ENCODE assay signal across 8 cellular contexts in genomic region chr12:75511116-75512048, GRCh38. TPM values are rescaled to one million over a fixed set of nuclear protein-coding genes. Genes with fewer than 3 reads are reported as not detected.
DNase-seq lines count a peak whose midpoint lies in the region; ATAC-seq, FAIRE-seq and TF ChIP-seq lines count a peak whose summit lies in the region.

KRR1 (minus strand) TSS chr12:75511609; CDS start chr12:75511597, 12 bp downstream.

- CTCF ChIA-PET in activated CD8-positive, alpha-beta memory T cell treated with anti-CD3 and anti-CD28 coated beads, Interleukin-2, amount 10 ng/mL, durations not matched to agents 7 days and 5 days (lab: Charles Lee), result interaction anchor here (0.9 to 2.7 kb wide), 10 partner anchors 23 to 526 kb away, joined by 3 to 21 read pairs (median 4); partner anchors contain the start of genes GLIPR1, GLIPR1L1 and PHLDA1
- CTCF ChIA-PET in H1 (lab: Charles Lee; ENCODE audit: partially characterized antibody), result interaction anchor here (0.8 to 1.5 kb wide), 3 partner anchors 16 to 27 kb away, joined by 3 to 5 read pairs (median 4); no protein-coding TSS in a partner anchor

- no peak within 1 kb of the TSS for H3K4ac ChIP-seq in H1 (replicated peaks; ENCODE audit: insufficient read length, low read depth, low read length)

- peak; percentile 97 for ATAC-seq in GM21381 (IDR thresholded peaks at IDR 0.05; ENCODE audit: unreplicated experiment)
- peak; percentile 97 for ATAC-seq in activated CD8-positive, alpha-beta memory T cell treated with anti-CD3 and anti-CD28 coated beads, Interleukin-2, amount 10 ng/mL, durations not matched to agents 7 days and 5 days
- peak; percentile 94 for ATAC-seq in memory B cell (ENCODE audit: low read depth)

- peak within 1 kb of the TSS; percentile 84 for H3K27ac ChIP-seq in H1 (ENCODE audit: low read depth, low read length)

- peaks cover 22% of the 10 kb centered on the region for H3K36me3 ChIP-seq in NT2/D1 (ENCODE audit: insufficient read depth, insufficient read length, low read length)
- peaks cover 0 to 8% (median 2%) of the 10 kb centered on the region in 4 experiments; a peak in 3 of 8 replicates for H3K36me3 ChIP-seq in H1 (ENCODE audit: control insufficient read depth in 2 of 4, insufficient read depth in 4 of 4, low read length in 3 of 4)

- no peak for TF ChIP-seq CTCF in H1 (IDR thresholded peaks at IDR 0.05; ENCODE audit: control extremely low read depth in 1 of 3, insufficient read depth in 1 of 3, low read depth in 1 of 3, low read length in 3 of 3)

- no peak within 1 kb of the TSS for H3K14ac ChIP-seq in H1 (ENCODE audit: insufficient read length)

- no peaks in the 10 kb centered on the region; the same call in 1 of the 2 replicates for H3K23me2 ChIP-seq in H1 (ENCODE audit: low read depth, low read length)

- no peak within 1 kb of the TSS for H2BK20ac ChIP-seq in H1 (ENCODE audit: low read length)

- H4K20me1 ChIP-seq in H1 (replicated peaks in 1 of 2; ENCODE audit: control insufficient read depth in 1 of 2, insufficient read depth in 2 of 2, low read length in 2 of 2), result peaks cover 2 to 4% of the 10 kb centered on the region in 2 experiments

- H3K9ac ChIP-seq in NT2/D1 (ENCODE audit: insufficient read length, low read depth), result peak within 1 kb of the TSS; percentile 96
- peak within 1 kb of the TSS; percentile 89 to 96 (median 95) for H3K9ac ChIP-seq in H1 (replicated peaks in 1 of 4; ENCODE audit: extremely low read depth in 1 of 4, low read depth in 3 of 4, low read length in 3 of 4)

- DNase-seq in COLO829 (ENCODE audit: low spot score), result peak; percentile 97
- peak in 75 of 76 experiments; percentile 27 to 96 (median 85) for DNase-seq in HUDEP-2 (lab: John Stamatoyannopoulos, UW; ENCODE audit: unreplicated experiment in 76 of 76)
- peak; percentile 98 for DNase-seq in NT2/D1 (ENCODE audit: low read depth, low spot score)
- DNase-seq in activated CD8-positive, alpha-beta memory T cell treated with anti-CD3 and anti-CD28 coated beads, Interleukin-2, amount 10 ng/mL, durations not matched to agents 7 days and 5 days, result peak; percentile 96
- peak; percentile 79 to 94 for DNase-seq in H1 (ENCODE audit: low read depth in 1 of 2, low spot score in 2 of 2)
- DNase-seq in memory B cell (ENCODE audit: low spot score in 2 of 2), result peak; percentile 73 to 77
- peak; percentile 73 for DNase-seq in stimulated activated CD8-positive, alpha-beta memory T cell treated with anti-CD3 and anti-CD28 coated beads, Interleukin-12 subunit alpha, Interleukin-12 subunit beta, amount 100 ng/mL, for 24 hours (ENCODE audit: extremely low read depth)

- peak within 1 kb of the TSS; percentile 99 for H3K27ac Mint-ChIP-seq in activated CD8-positive, alpha-beta memory T cell treated with anti-CD3 and anti-CD28 coated beads, Interleukin-2, amount 10 ng/mL, durations not matched to agents 7 days and 5 days
- peak within 1 kb of the TSS; percentile 98 for H3K27ac Mint-ChIP-seq in memory B cell

- peaks cover 34% of the 10 kb centered on the region for H3K4me1 Mint-ChIP-seq in activated CD8-positive, alpha-beta memory T cell treated with anti-CD3 and anti-CD28 coated beads, Interleukin-2, amount 10 ng/mL, durations not matched to agents 7 days and 5 days
- peaks cover 22% of the 10 kb centered on the region for H3K4me1 Mint-ChIP-seq in memory B cell

- 5% methylated on average over 47 of the region's 47 CpGs; no CpG with 5 or more reads in 1 of the 2 experiments for WGBS in H1 (ENCODE audit: extremely low coverage in 1 of 2, insufficient coverage in 1 of 2, insufficient read length in 1 of 2, insufficient replicate concordance in 2 of 2, low coverage in 1 of 2, low lambda C conversion rate in 2 of 2, missing lambda C conversion rate in 1 of 2), 2 experiments

- H3K4me3 ChIP-seq in NT2/D1 (ENCODE audit: insufficient read length, low read depth), result peak within 1 kb of the TSS; percentile 95
- H3K4me3 ChIP-seq in H1 (ENCODE audit: extremely low read depth in 1 of 4, insufficient read depth in 2 of 4, low read depth in 3 of 4, low read length in 4 of 4), result peak within 1 kb of the TSS; percentile 93 to 98 (median 96)

- no peaks in the 10 kb centered on the region for H3K27me3 ChIP-seq in NT2/D1 (ENCODE audit: insufficient read depth, insufficient read length)
- H3K27me3 ChIP-seq in H1 (replicated peaks in 1 of 4; ENCODE audit: control insufficient read depth in 3 of 4, extremely low read depth in 1 of 4, insufficient read depth in 3 of 4, low read length in 3 of 4), result no peaks in the 10 kb centered on the region

- no peak within 1 kb of the TSS for H3K23ac ChIP-seq in H1 (ENCODE audit: insufficient read length)

- no peaks in the 10 kb centered on the region for H3K79me1 ChIP-seq in H1 (ENCODE audit: low read depth, low read length)

- H3K4me1 ChIP-seq in NT2/D1 (ENCODE audit: insufficient read depth, insufficient read length) (no peaks in the 10 kb centered on the region), H1 (replicated peaks in 1 of 4; ENCODE audit: control insufficient read depth in 3 of 4, insufficient read depth in 4 of 4, low read length in 3 of 4) (no peaks in the 10 kb centered on the region; a peak in 2 of 7 replicates)

- no peak within 1 kb of the TSS for H2BK120ac ChIP-seq in H1 (replicated peaks; ENCODE audit: low read depth, low read length)

- peak in 1 of 2 experiments; percentile 92; a peak in 2 of 3 replicates for TF ChIP-seq POLR2A in H1 (IDR thresholded peaks at IDR 0.05; ENCODE audit: control extremely low read depth in 1 of 2, low read depth in 2 of 2, low read length in 2 of 2)

- no peaks in the 10 kb centered on the region for H3K9me3 Mint-ChIP-seq in activated CD8-positive, alpha-beta memory T cell treated with anti-CD3 and anti-CD28 coated beads, Interleukin-2, amount 10 ng/mL, durations not matched to agents 7 days and 5 days (ENCODE audit: low read depth)
- H3K9me3 Mint-ChIP-seq in memory B cell, result no peaks in the 10 kb centered on the region

- H3K27me3 Mint-ChIP-seq in activated CD8-positive, alpha-beta memory T cell treated with anti-CD3 and anti-CD28 coated beads, Interleukin-2, amount 10 ng/mL, durations not matched to agents 7 days and 5 days, result no peaks in the 10 kb centered on the region
- no peaks in the 10 kb centered on the region for H3K27me3 Mint-ChIP-seq in memory B cell

- H3K4me3 Mint-ChIP-seq in activated CD8-positive, alpha-beta memory T cell treated with anti-CD3 and anti-CD28 coated beads, Interleukin-2, amount 10 ng/mL, durations not matched to agents 7 days and 5 days, result peak within 1 kb of the TSS; percentile 97
- peak within 1 kb of the TSS; percentile 99 for H3K4me3 Mint-ChIP-seq in memory B cell

- H2BK12ac ChIP-seq in H1 (ENCODE audit: low read depth, low read length), result peak within 1 kb of the TSS; percentile 30; the same call in 1 of the 2 replicates

- peak; percentile 98 for FAIRE-seq in H1 (lab: Jason Lieb, UNC)

- peak within 1 kb of the TSS; percentile 92 for H4K8ac ChIP-seq in H1 (ENCODE audit: extremely low read depth, insufficient read depth, low read length)

- H3K9me3 ChIP-seq in NT2/D1 (ENCODE audit: insufficient read depth, low read length) (no peaks in the 10 kb centered on the region), H1 (ENCODE audit: insufficient read depth in 2 of 2, low read depth in 1 of 2, low read length in 1 of 2) (no peaks in the 10 kb centered on the region)

- peak within 1 kb of the TSS; percentile 76 to 94 for H3K4me2 ChIP-seq in H1 (ENCODE audit: insufficient read depth in 1 of 2, low read depth in 2 of 2, low read length in 2 of 2)

- no peak within 1 kb of the TSS for H2AK5ac ChIP-seq in H1 (ENCODE audit: low read depth, low read length)

- POLR2A ChIA-PET in H1 (lab: Charles Lee; ENCODE audit: partially characterized antibody), result interaction anchor here (0.8 to 2.2 kb wide), 12 partner anchors 9 to 570 kb away, joined by 3 to 10 read pairs (median 4); partner anchors contain the start of genes CAPS2 and PHLDA1

- H2AFZ ChIP-seq in H1 (ENCODE audit: low read length), result peak within 1 kb of the TSS; percentile 77

- H2BK5ac ChIP-seq in H1 (ENCODE audit: low read depth, low read length), result no peak within 1 kb of the TSS

- H4K5ac ChIP-seq in H1 (ENCODE audit: insufficient read length, low read depth, low read length), result peak within 1 kb of the TSS; percentile 74

- H2BK15ac ChIP-seq in H1 (ENCODE audit: low read length), result no peak within 1 kb of the TSS

- no peak for TF ChIP-seq EP300 in H1 (IDR thresholded peaks at IDR 0.05; ENCODE audit: borderline replicate concordance in 1 of 2, low read depth in 2 of 2, low read length in 2 of 2)

- TF ChIP-seq RAD21 in H1 (IDR thresholded peaks at IDR 0.05 in 1 of 2, conservative IDR thresholded peaks at IDR 0.05 in 1 of 2; ENCODE audit: low read depth in 2 of 2, low read length in 2 of 2), result peak in 1 of 2 experiments; percentile 14; a peak in 1 of 4 replicates

- no peak within 1 kb of the TSS for H4K91ac ChIP-seq in H1 (replicated peaks; ENCODE audit: insufficient read length, low read length)

- peak within 1 kb of the TSS; percentile 22; the same call in 1 of the 2 replicates for H3K18ac ChIP-seq in H1 (ENCODE audit: extremely low read depth, low read length)

- H3K36me3 Mint-ChIP-seq in activated CD8-positive, alpha-beta memory T cell treated with anti-CD3 and anti-CD28 coated beads, Interleukin-2, amount 10 ng/mL, durations not matched to agents 7 days and 5 days, result peaks cover 20% of the 10 kb centered on the region
- H3K36me3 Mint-ChIP-seq in memory B cell, result no peaks in the 10 kb centered on the region

- peaks cover 18 to 50% of the 10 kb centered on the region in 2 experiments; a peak in 3 of 4 replicates for H3K79me2 ChIP-seq in H1 (ENCODE audit: control insufficient read depth in 1 of 2, insufficient read depth in 2 of 2, low read length in 2 of 2)

- peak within 1 kb of the TSS; percentile 25 for H3K56ac ChIP-seq in H1 (replicated peaks; ENCODE audit: insufficient read length, low read depth, low read length)

TF ChIP-seq in H1, 55 proteins besides CTCF, POLR2A, EP300 and RAD21 (continues in another document):
- TF ChIP-seq CHD2 (IDR thresholded peaks at IDR 0.05; ENCODE audit: low read length) (peak; percentile 81), KDM5A (IDR thresholded peaks at IDR 0.05; ENCODE audit: low read length) (peak; percentile 93), KDM1A (IDR thresholded peaks at IDR 0.05; ENCODE audit: borderline replicate concordance, low read length) (no peak), SIRT6 (IDR thresholded peaks at IDR 0.05; ENCODE audit: low read length) (no peak), YY1 (IDR thresholded peaks at IDR 0.05; ENCODE audit: low read depth, low read length) (peak; percentile 96)

RNA-seq across cellular contexts. Expression of gene KRR1, which starts in this region (rescaled TPM):
- total RNA-seq in activated CD8-positive, alpha-beta memory T cell treated with anti-CD3 and anti-CD28 coated beads, Interleukin-2, amount 10 ng/mL, durations not matched to agents 7 days and 5 days, result 10 to 100 TPM; 68.5 to 97.7 TPM
- 73.8 and 80.1 TPM in 2 replicates for total RNA-seq in H1 (2021; fragmentation: NEBNext Ultra II Directional; extraction: Animal tissue kit (Norgen Biotek cat#: 25700))
- 2.4 and 6.1 TPM in 2 replicates for polyA plus RNA-seq in H1 (2011; rRNA removed)
- 14.8 TPM for polyA plus RNA-seq in H1 (2011; cell fraction: cytosol; rRNA removed)
- polyA plus RNA-seq in H1 (2011; cell fraction: nucleus; rRNA removed), result 5.5 TPM
- 27.4 to 58.4 TPM (median 34.9 TPM) in 4 replicates for polyA plus RNA-seq in H1 (2012, experiment 1 of 2)
- 2.4 TPM for polyA plus RNA-seq in H1 (2012, experiment 2 of 2)
- 98.9 TPM for polyA plus RNA-seq in H1 (2013, experiment 1 of 2)
- polyA plus RNA-seq in H1 (2013, experiment 2 of 2), result 94.1 TPM
- polyA minus RNA-seq in H1 (2011; rRNA and poly(A)+ RNA removed), result 23.0 and 34.1 TPM in 2 replicates
- polyA minus RNA-seq in H1 (2011; cell fraction: cytosol; rRNA and poly(A)+ RNA removed), result 12.3 TPM
- polyA minus RNA-seq in H1 (2011; cell fraction: nucleus; rRNA and poly(A)+ RNA removed), result 65.3 TPM

Comparison
In these comparisons a context has a peak if more than half of its experiments do, and no peak if none do; other contexts are left out.
1. Peak in every context shown above with its lines: DNase-seq, ATAC-seq, H3K4me3 ChIP-seq and H3K27ac ChIP-seq.